Comparison of ENCODE assay signal across 8 cellular contexts in the genomic region with DNA sequence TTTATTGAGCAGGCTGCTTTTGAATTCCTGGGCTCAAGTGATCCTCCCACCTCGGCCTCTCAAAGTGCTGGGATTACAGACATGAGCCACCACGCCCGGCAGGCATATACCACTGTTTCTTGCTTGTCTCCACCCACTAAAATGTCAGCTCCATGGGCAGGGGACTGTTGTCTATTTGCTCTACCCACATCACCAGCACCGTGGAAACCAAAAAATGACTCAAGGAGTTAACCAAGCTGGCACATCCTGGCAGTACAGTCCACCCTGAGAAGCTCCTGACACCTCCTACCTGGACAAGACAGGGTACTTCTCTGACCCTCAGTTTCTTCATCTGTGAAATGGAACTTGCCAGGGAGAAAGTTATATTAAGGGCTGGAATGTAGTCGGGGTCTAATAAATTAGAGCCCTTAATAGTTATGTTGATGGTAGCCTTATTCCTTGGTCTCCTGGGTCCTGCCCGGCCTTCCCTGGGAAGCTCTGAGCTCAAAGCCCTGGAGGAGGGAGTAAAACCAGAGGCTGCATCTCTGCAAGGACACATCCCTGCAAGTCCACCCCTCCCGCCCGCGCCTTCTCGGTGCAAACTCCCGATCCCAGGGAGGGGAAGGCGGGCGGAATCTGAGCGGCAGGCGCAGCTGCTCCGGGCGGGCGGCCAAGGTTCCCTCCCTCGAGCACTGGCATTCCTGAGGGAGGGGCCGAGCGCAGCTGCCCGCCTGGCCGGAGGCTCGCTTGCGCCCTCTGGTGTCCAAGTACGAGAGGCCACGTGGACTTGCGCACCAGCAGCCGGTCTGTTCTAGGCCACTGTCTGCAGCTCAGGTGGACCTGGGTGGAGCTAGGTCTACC. TPM values are rescaled to one million over a fixed set of nuclear protein-coding genes. Genes with fewer than 3 reads are reported as not detected.
A peak's percentile ranks its signal among the peaks of the same experiment; 100 is the strongest.
DNase-seq lines count a peak whose midpoint lies in the region; ATAC-seq and TF ChIP-seq lines count a peak whose summit lies in the region.

No MANE protein-coding gene starts in this region.

- peak; percentile 87 for TF ChIP-seq CTCF in AG09319 (IDR thresholded peaks at IDR 0.05; ENCODE audit: low read depth, low read length)
- TF ChIP-seq CTCF in GM20000 (IDR thresholded peaks at IDR 0.05; ENCODE audit: extremely low read depth, missing control alignments) = peak; percentile 92
- TF ChIP-seq CTCF in right atrium auricular region (IDR thresholded peaks at IDR 0.05) = peak; percentile 89 to 90

- peaks cover 7% of the 10 kb centered on the region for H3K36me3 Mint-ChIP-seq in T-helper 17 cell (ENCODE audit: low read depth)

- H3K4me3 Mint-ChIP-seq in T-helper 17 cell = no peak overlapping the region

- H3K4me3 ChIP-seq in right atrium auricular region = peak overlapping the region in 1 of 2 donors; percentile 8

- H3K27ac Mint-ChIP-seq in T-helper 17 cell = no peak overlapping the region

- peaks cover 0 to 5% of the 10 kb centered on the region in 2 donors for H3K4me1 ChIP-seq in right atrium auricular region

- no peaks in the 10 kb centered on the region for H3K4me1 Mint-ChIP-seq in T-helper 17 cell

- H3K9me3 ChIP-seq in T-helper 17 cell (ENCODE audit: control insufficient read depth, low read length, poor library complexity, severe bottlenecking) (no peaks in the 10 kb centered on the region), right atrium auricular region (no peaks in the 10 kb centered on the region)

- H3K27me3 Mint-ChIP-seq in T-helper 17 cell = peaks cover 9% of the 10 kb centered on the region

- H3K27me3 ChIP-seq in right atrium auricular region = no peaks in the 10 kb centered on the region

- ATAC-seq in T-helper 17 cell = peak; percentile 85
- no peak for ATAC-seq in HG03439 (IDR thresholded peaks at IDR 0.05; ENCODE audit: unreplicated experiment)

- no peaks in the 10 kb centered on the region for H3K36me3 ChIP-seq in right atrium auricular region

- DNase-seq in AG09319 (ENCODE audit: extremely low read depth, low read depth) = peak; percentile 85
- DNase-seq in GM20000 (ENCODE audit: low spot score) = peak; percentile 92
- peak; percentile 79 for DNase-seq in NCI-H146 (lab: John Stamatoyannopoulos, UW)
- peak; percentile 63 to 72 (median 70) for DNase-seq in T-helper 17 cell
- DNase-seq in amniotic stem cell (lab: John Stamatoyannopoulos, UW) = peak; percentile 88
- DNase-seq in right atrium auricular region (ENCODE audit: low spot score) = peak; percentile 92
- DNase-seq in renal cortical epithelial cell (ENCODE audit: low read depth) = peak; percentile 76

- no peak overlapping the region for H3K27ac ChIP-seq in right atrium auricular region

RNA-seq across cellular contexts. Expression of a gene that starts 14.1 kb away (rescaled TPM):
- not detected for total RNA-seq in T-helper 17 cell
- not detected for total RNA-seq in right atrium auricular region
- total RNA-seq in renal cortical epithelial cell = not detected in 2 replicates

RNA-seq across cellular contexts. Expression of a gene that starts 17.1 kb away (rescaled TPM):
- 10 to 100 TPM; 50.0 to 52.1 TPM for total RNA-seq in T-helper 17 cell
- total RNA-seq in right atrium auricular region = 1 to 10 TPM; 6.8 to 7.2 TPM
- total RNA-seq in renal cortical epithelial cell = not detected in 2 replicates

RNA-seq across cellular contexts. Expression of a gene that starts 58.7 kb away (rescaled TPM):
- total RNA-seq in T-helper 17 cell (10 to 100 TPM; 65.2 to 68.0 TPM), right atrium auricular region (10 to 100 TPM; 11.6 to 16.8 TPM), renal cortical epithelial cell (22.1 and 24.1 TPM in 2 replicates)

Comparison
In these comparisons a context has a peak if more than half of its experiments do, and no peak if none do; other contexts are left out.
1. RNA of a gene that starts 17.1 kb away (total RNA-seq): 50.0 to 52.1 TPM in T-helper 17 cell; 6.8 to 7.2 TPM in right atrium auricular region and not detected in renal cortical epithelial cell; every median in the first group is over 4 times any median in the second.
2. Peak in every context shown above with its lines, with median percentiles within 50 percentile points of each other: DNase-seq and CTCF ChIP-seq.